15 cellular contexts compared by ENCODE assay signal in the genomic region with DNA sequence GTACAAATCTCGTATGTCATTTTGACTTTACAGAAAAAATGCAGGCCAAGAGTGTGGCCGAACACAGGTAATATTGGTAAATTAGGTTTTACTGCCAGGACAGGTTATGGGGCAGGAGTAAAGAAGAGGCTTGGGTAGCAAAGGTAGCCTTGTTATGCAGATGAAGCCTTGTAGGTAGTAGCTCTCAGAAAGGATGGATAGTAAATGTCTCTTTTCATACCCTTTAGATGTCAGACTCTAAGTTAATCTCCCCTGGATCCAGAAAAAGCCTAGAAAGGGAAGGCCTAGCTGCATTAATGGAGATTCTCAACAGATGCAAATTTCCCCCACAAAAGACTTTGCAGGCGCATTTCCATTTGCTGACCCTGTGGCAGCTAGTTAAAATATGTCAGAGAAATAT.
"Had no signal": no experiment of that assay in that cellular context is flagged by ENCODE, and none has a peak within 500 bp of the region (broad histone marks: within the 10 kb centered on the region; RNA-seq: fewer than 3 reads in every experiment).

No MANE protein-coding gene starts in this region.

- H3K36me3 ChIP-seq: ovary, right atrium auricular region, sigmoid colon had no signal

- H3K4me3 ChIP-seq: coronary artery, mucosa of descending colon, ovary, right atrium auricular region, sigmoid colon, skin epidermis had no signal

- H3K27me3 ChIP-seq: foreskin keratinocyte, ovary, right atrium auricular region, sigmoid colon had no signal

- H3K4me1 ChIP-seq: foreskin keratinocyte, right atrium auricular region, sigmoid colon had no signal

- ATAC-seq: foreskin keratinocyte; left colon; mucosa of descending colon; naive thymus-derived CD8-positive, alpha-beta T cell had no signal

- H3K9me3 ChIP-seq: ovary, right atrium auricular region, sigmoid colon had no signal

- H3K27ac ChIP-seq: coronary artery, foreskin keratinocyte, ovary, right atrium auricular region, sigmoid colon, skin epidermis had no signal

- DNase-seq: effector CD4-positive, alpha-beta T cell; erythroblast; foreskin keratinocyte; left colon; mucosa of descending colon; naive thymus-derived CD8-positive, alpha-beta T cell; ovary; sigmoid colon; stimulated activated CD4-positive, alpha-beta T cell treated with anti-CD3 and anti-CD28 coated beads, Interleukin-2, amount 100 ng/mL, for 24 hours; stimulated activated CD4-positive, alpha-beta T cell treated with anti-CD3 and anti-CD28 coated beads, Interleukin-4, amount 100 ng/mL, for 4 hours; stimulated activated naive CD4-positive, alpha-beta T cell; trophoblast cell had no signal
